Comparison of ENCODE assay signal across 10 cellular contexts in genomic region chr1:56527548-56528302, GRCh38. TPM values are rescaled to one million over a fixed set of nuclear protein-coding genes. Genes with fewer than 3 reads are reported as not detected.
DNase-seq lines count a peak whose midpoint lies in the region; ATAC-seq and TF ChIP-seq lines count a peak whose summit lies in the region.
"Had no signal": no experiment of that assay in that cellular context is flagged by ENCODE, and none has a peak within 500 bp of the region (broad histone marks: within the 10 kb centered on the region; RNA-seq: fewer than 3 reads in every experiment).

No MANE protein-coding gene starts in this region.

- H3K27me3 Mint-ChIP-seq in activated B cell treated with CpG ODN at 0.5 μM for 24 hours = no peaks in the 10 kb centered on the region
- H3K27me3 Mint-ChIP-seq: CD4-positive, alpha-beta T cell had no signal

- no peak for TF ChIP-seq CTCF in activated B cell treated with CpG ODN at 0.5 μM for 24 hours (IDR thresholded peaks at IDR 0.05)
- TF ChIP-seq CTCF in mucosa of descending colon (IDR thresholded peaks at IDR 0.05) = no peak
- TF ChIP-seq CTCF in adrenal gland (IDR thresholded peaks at IDR 0.05) = no peak

- H3K4me1 Mint-ChIP-seq in activated B cell treated with CpG ODN at 0.5 μM for 24 hours = peaks cover 52% of the 10 kb centered on the region

- no peak for ATAC-seq in activated B cell treated with CpG ODN at 0.5 μM for 24 hours (ENCODE audit: low read depth)
- ATAC-seq in mucosa of descending colon = peak; percentile 51
- ATAC-seq in HG02610 (IDR thresholded peaks at IDR 0.05; ENCODE audit: unreplicated experiment) = no peak
- ATAC-seq in HG03521 (IDR thresholded peaks at IDR 0.05; ENCODE audit: unreplicated experiment) = no peak

- DNase-seq in DMS79 (lab: John Stamatoyannopoulos, UW) = peak; percentile 82
- peak; percentile 98 for DNase-seq in NCI-H1105 treated with DMSO at 0.1 percent for 48 hours (lab: John Stamatoyannopoulos, UW)
- DNase-seq in activated B cell treated with CpG ODN at 0.5 μM for 24 hours = no peak
- DNase-seq in mucosa of descending colon = peak in 2 of 3 donors; percentile 43 to 59
- no peak for DNase-seq in adrenal gland
- DNase-seq in epidermal melanocyte (ENCODE audit: insufficient read length, low spot score) = no peak
- DNase-seq: CD4-positive, alpha-beta T cell had no signal

- H3K4me1 ChIP-seq in mucosa of descending colon (ENCODE audit: low read depth) (peaks cover 31% of the 10 kb centered on the region), adrenal gland (replicated peaks in 1 of 2) (peaks cover 19 to 43% of the 10 kb centered on the region in 2 donors)

- peak overlapping the region; percentile 82 for H3K27ac Mint-ChIP-seq in activated B cell treated with CpG ODN at 0.5 μM for 24 hours
- H3K27ac Mint-ChIP-seq: CD4-positive, alpha-beta T cell had no signal

- peak overlapping the region in 1 of 5 donors; percentile 6 for H3K27ac ChIP-seq in adrenal gland
- H3K27ac ChIP-seq: HL-60 had no signal

- H3K9me3 ChIP-seq in mucosa of descending colon = no peaks in the 10 kb centered on the region
- H3K9me3 ChIP-seq in adrenal gland (replicated peaks in 1 of 3) = no peaks in the 10 kb centered on the region

- intact Hi-C loops in activated B cell treated with CpG ODN at 0.5 μM for 24 hours (cut with micrococcal nuclease) = loop anchor here (1.0 to 5.0 kb wide), 4 partner anchors 49 to 120 kb away; no protein-coding TSS in a partner anchor
- intact Hi-C loops in mucosa of descending colon (cut with DNase I, micrococcal nuclease) = no loop called here
- intact Hi-C loops in adrenal gland (cut with DNase I) = no loop called here

- no peaks in the 10 kb centered on the region for H3K36me3 ChIP-seq in mucosa of descending colon (ENCODE audit: low read depth)
- peaks cover 0 to 7% of the 10 kb centered on the region in 2 donors for H3K36me3 ChIP-seq in adrenal gland (replicated peaks in 1 of 2)

- POLR2A ChIA-PET in activated B cell treated with CpG ODN at 0.5 μM for 24 hours (lab: Charles Lee) = interaction anchor here (0.7 to 1.6 kb wide), 2 partner anchors 58 to 1239 kb away, joined by 3 to 4 read pairs; no protein-coding TSS in a partner anchor

- no peak overlapping the region for H3K4me3 Mint-ChIP-seq in activated B cell treated with CpG ODN at 0.5 μM for 24 hours
- H3K4me3 Mint-ChIP-seq: CD4-positive, alpha-beta T cell had no signal

- TF ChIP-seq POLR2A in adrenal gland (IDR thresholded peaks at IDR 0.05) = no peak

- H3K27me3 ChIP-seq in adrenal gland = no peaks in the 10 kb centered on the region

- 38 to 56% (median 55%) methylated on average over 8 of the region's 8 CpGs for WGBS in adrenal gland, 4 donors

- H3K4me3 ChIP-seq in mucosa of descending colon (no peak overlapping the region), adrenal gland (no peak overlapping the region)

- H3K9me3 Mint-ChIP-seq in activated B cell treated with CpG ODN at 0.5 μM for 24 hours = no peaks in the 10 kb centered on the region
- H3K9me3 Mint-ChIP-seq: CD4-positive, alpha-beta T cell had no signal

- H3K36me3 Mint-ChIP-seq in activated B cell treated with CpG ODN at 0.5 μM for 24 hours (ENCODE audit: low read depth) = no peaks in the 10 kb centered on the region

- CTCF ChIA-PET in activated B cell treated with CpG ODN at 0.5 μM for 24 hours (lab: Charles Lee) = no interaction called here

RNA-seq across cellular contexts. Expression of gene PLPP3, which starts 51.6 kb away (rescaled TPM):
- total RNA-seq in activated B cell treated with CpG ODN at 0.5 μM for 24 hours (4.6 TPM in 2 replicates), mucosa of descending colon (10 to 100 TPM; 25.3 to 80.5 (median 42.3) TPM), adrenal gland (100 to 1,000 TPM in 5 of 8 donors, 10 to 100 TPM in 3; 61.0 to 156 (median 102) TPM)
- polyA plus RNA-seq in adrenal gland = 10 to 100 TPM; 11.7 to 98.6 (median 13.0) TPM
- total RNA-seq: CD4-positive, alpha-beta T cell had no signal

Comparison
In these comparisons a context has a peak if more than half of its experiments do, and no peak if none do; other contexts are left out.
1. DNase-seq: peak in DMS79 (single experiment), NCI-H1105 treated with DMSO at 0.1 percent for 48 hours (single experiment) and mucosa of descending colon (2 of 3); none in activated B cell treated with CpG ODN at 0.5 μM for 24 hours (single experiment), adrenal gland (0 of 7) and epidermal melanocyte (single experiment).